18 cellular contexts compared by ENCODE assay signal in the genomic region with DNA sequence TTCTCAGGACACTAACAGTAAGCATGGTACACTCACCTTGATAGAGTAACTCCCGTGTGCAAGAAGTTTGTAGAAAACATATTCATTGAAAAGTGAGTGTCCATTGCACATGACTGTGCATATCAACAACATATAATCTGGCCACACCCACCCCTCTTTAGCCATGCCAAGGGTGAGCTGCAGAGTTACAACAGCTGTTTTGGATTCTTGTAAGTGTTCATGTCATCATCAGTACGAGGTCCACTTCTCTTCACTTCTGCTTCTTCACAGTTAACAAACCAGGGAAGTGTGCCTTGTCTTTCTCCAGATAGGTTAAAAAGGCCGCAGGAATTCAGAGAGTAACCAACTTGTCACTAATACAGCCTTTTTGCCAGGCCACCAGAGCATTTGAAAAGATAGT.
DNase-seq lines count a peak whose midpoint lies in the region; ATAC-seq, FAIRE-seq and TF ChIP-seq lines count a peak whose summit lies in the region.
"Had no signal": no experiment of that assay in that cellular context is flagged by ENCODE, and none has a peak within 500 bp of the region (broad histone marks: within the 10 kb centered on the region; RNA-seq: fewer than 3 reads in every experiment).

No MANE protein-coding gene starts in this region.

- in situ Hi-C loops in K562 (cut with MboI) = no loop called here

- no peaks in the 10 kb centered on the region for H3K27me3 ChIP-seq in K562 (ENCODE audit: control insufficient read depth in 2 of 2, insufficient read depth in 2 of 2, low read length in 2 of 2)
- no peaks in the 10 kb centered on the region for H3K27me3 ChIP-seq in left lung
- no peaks in the 10 kb centered on the region for H3K27me3 ChIP-seq in spleen (replicated peaks in 1 of 7)
- H3K27me3 ChIP-seq in hepatocyte = no peaks in the 10 kb centered on the region
- H3K27me3 ChIP-seq in upper lobe of left lung = no peaks in the 10 kb centered on the region

- POLR2A ChIA-PET in K562 (lab: Yijun Ruan, JAX) = interaction anchor here (2.5 kb wide), 1 partner anchor 10 kb away, joined by 11 read pairs; no protein-coding TSS in a partner anchor

- 30% methylated on average over 3 of the region's 3 CpGs for WGBS in K562 (ENCODE audit: insufficient coverage, low coverage, missing lambda C conversion rate)
- 74 to 89% (median 80%) methylated on average over 3 of the region's 3 CpGs for WGBS in spleen, 5 donors
- 86% methylated on average over 3 of the region's 3 CpGs for WGBS in hepatocyte (ENCODE audit: low lambda C conversion rate, missing lambda C conversion rate)
- WGBS in upper lobe of left lung, 2 donors = 72 to 81% methylated on average over 3 of the region's 3 CpGs

- CTCF ChIA-PET in K562 (lab: Yijun Ruan, JAX; ENCODE audit: low intra/inter-chr PET ratio) = no interaction called here

- no peak for TF ChIP-seq POLR2A in K562 (conservative IDR thresholded peaks at IDR 0.05)
- no peak for TF ChIP-seq POLR2A in spleen (IDR thresholded peaks at IDR 0.05)
- TF ChIP-seq POLR2A in upper lobe of left lung (IDR thresholded peaks at IDR 0.05) = no peak

- H3K79me2 ChIP-seq in K562 (ENCODE audit: control insufficient read depth, insufficient read depth, low read length) (no peaks in the 10 kb centered on the region), hepatocyte (no peaks in the 10 kb centered on the region)

- TF ChIP-seq CTCF in K562 (IDR thresholded peaks at IDR 0.05 in 2 of 3, conservative IDR thresholded peaks at IDR 0.05 in 1 of 3; ENCODE audit: insufficient read depth in 2 of 3, low read depth in 1 of 3, low read length in 3 of 3) = no peak
- no peak for TF ChIP-seq CTCF in left lung (IDR thresholded peaks at IDR 0.05)
- no peak for TF ChIP-seq CTCF in spleen (IDR thresholded peaks at IDR 0.05 in 8 of 11, conservative IDR thresholded peaks at IDR 0.05 in 3 of 11)
- no peak for TF ChIP-seq CTCF in hepatocyte (IDR thresholded peaks at IDR 0.05; ENCODE audit: poor library complexity)
- TF ChIP-seq CTCF in upper lobe of left lung (IDR thresholded peaks at IDR 0.05) = no peak

- H2AFZ ChIP-seq in K562 (ENCODE audit: low read depth, low read length) (peak overlapping the region; percentile 63), hepatocyte (no peak overlapping the region)
- H2AFZ ChIP-seq: PC-9 had no signal

- H4K20me1 ChIP-seq in K562 (replicated peaks; ENCODE audit: control insufficient read depth, insufficient read depth, low read length) (no peaks in the 10 kb centered on the region), hepatocyte (ENCODE audit: insufficient read depth, poor library complexity, severe bottlenecking) (no peaks in the 10 kb centered on the region)

- no peaks in the 10 kb centered on the region for H3K36me3 ChIP-seq in K562 (ENCODE audit: control insufficient read depth, insufficient read depth, low read length)
- H3K36me3 ChIP-seq in left lung = no peaks in the 10 kb centered on the region
- H3K36me3 ChIP-seq in spleen = no peaks in the 10 kb centered on the region
- no peaks in the 10 kb centered on the region for H3K36me3 ChIP-seq in hepatocyte (replicated peaks; ENCODE audit: insufficient read depth, low read depth)
- H3K36me3 ChIP-seq in upper lobe of left lung = no peaks in the 10 kb centered on the region

- H3K4me2 ChIP-seq in K562 (ENCODE audit: insufficient read depth, low read length) = no peak overlapping the region; the same call in 1 of the 2 replicates
- no peak overlapping the region for H3K4me2 ChIP-seq in hepatocyte
- H3K4me2 ChIP-seq: PC-9 had no signal

- intact Hi-C loops in K562 (cut with micrococcal nuclease) = no loop called here
- intact Hi-C loops in left lung (cut with DNase I) = no loop called here
- intact Hi-C loops in spleen (cut with DNase I; ENCODE audit: low total_unique reads) = no loop called here

- H3K9ac ChIP-seq in K562 (ENCODE audit: insufficient read depth in 1 of 2, low read depth in 2 of 2, low read length in 2 of 2) = no peak overlapping the region

- H3K4me1 ChIP-seq in K562 (replicated peaks in 1 of 2; ENCODE audit: control insufficient read depth in 2 of 2, insufficient read depth in 2 of 2, low read length in 2 of 2) (peaks cover 0 to 12% of the 10 kb centered on the region in 2 experiments; a peak in 3 of 5 replicates), left lung (peaks cover 0 to 61% of the 10 kb centered on the region in 2 donors), spleen (peaks cover 23 to 60% (median 35%) of the 10 kb centered on the region in 6 donors), hepatocyte (ENCODE audit: insufficient read depth) (peaks cover 25% of the 10 kb centered on the region), upper lobe of left lung (peaks cover 19 to 30% (median 25%) of the 10 kb centered on the region in 4 donors)

- peak; percentile 26 for FAIRE-seq in K562 (lab: Jason Lieb, UNC)
- FAIRE-seq: D721Med had no signal

- peak; percentile 4 for DNase-seq in NOMO-1 treated with DMSO at 0.1 percent for 48 hours (lab: John Stamatoyannopoulos, UW; ENCODE audit: unreplicated experiment)
- no peak for DNase-seq in NOMO-1 treated with dmso at 0.1 percent for 144 hours (lab: John Stamatoyannopoulos, UW; ENCODE audit: unreplicated experiment)
- no peak for DNase-seq in K562 (ENCODE audit: extremely low read depth in 1 of 4, low spot score in 3 of 4)
- DNase-seq in left lung = no peak
- DNase-seq in spleen = no peak
- DNase-seq in hepatocyte (ENCODE audit: low spot score) = no peak
- no peak for DNase-seq in stimulated activated CD8-positive, alpha-beta memory T cell treated with anti-CD3 and anti-CD28 coated beads, Interleukin-4, amount 100 ng/mL, for 48 hours
- DNase-seq in upper lobe of left lung = no peak
- DNase-seq: 8988T; CD8-positive, alpha-beta memory T cell; DMS79; H7; NCI-H1436; NCI-H2029 treated with DMSO at 0.1 percent for 48 hours; NCI-H2171 treated with DMSO at 0.1 percent for 48 hours; NCI-H446 treated with DMSO at 0.1 percent for 48 hours; PC-9 had no signal

- H3K9me2 ChIP-seq in hepatocyte (replicated peaks; ENCODE audit: insufficient read depth) = no peaks in the 10 kb centered on the region

- H3K27ac ChIP-seq in K562 (ENCODE audit: extremely low read depth, low read depth, low read length) (no peak overlapping the region), left lung (peak overlapping the region in 1 of 2 donors; percentile 86), spleen (peak overlapping the region in 6 of 8 donors; percentile 34 to 96 (median 86)), hepatocyte (no peak overlapping the region), upper lobe of left lung (peak overlapping the region in 2 of 4 donors; percentile 13 to 60)
- H3K27ac ChIP-seq: PC-9 had no signal

- TF ChIP-seq RAD21 in K562 (CRISPR knock-in tag; conservative IDR thresholded peaks at IDR 0.05 in 1 of 2, IDR thresholded peaks at IDR 0.05 in 1 of 2) = no peak

- no peaks in the 10 kb centered on the region for H3K9me1 ChIP-seq in K562 (ENCODE audit: control insufficient read depth, insufficient read depth, low read length)

- no TSS peak for BruUV-seq in K562 (replicated peaks; lab: Mats Ljungman, UMichigan)

- TF ChIP-seq EP300 in K562 (IDR thresholded peaks at IDR 0.05; ENCODE audit: low read length) = no peak
- no peak for TF ChIP-seq EP300 in upper lobe of left lung (IDR thresholded peaks at IDR 0.05)

- ATAC-seq in K562 (peak; percentile 47), left lung (peak; percentile 9), upper lobe of left lung (ENCODE audit: low FRiP score in 2 of 2) (no peak)

- H3K9me3 ChIP-seq in K562 (replicated peaks; ENCODE audit: control insufficient read depth, insufficient read depth, low read depth, low read length) (no peaks in the 10 kb centered on the region), left lung (no peaks in the 10 kb centered on the region), spleen (peaks cover 0 to 9% (median 0%) of the 10 kb centered on the region in 8 donors), hepatocyte (ENCODE audit: low read depth) (no peaks in the 10 kb centered on the region), upper lobe of left lung (no peaks in the 10 kb centered on the region)

- H3K4me3 ChIP-seq in K562 = no peak overlapping the region
- H3K4me3 ChIP-seq in left lung = no peak overlapping the region
- no peak overlapping the region for H3K4me3 ChIP-seq in spleen
- no peak overlapping the region for H3K4me3 ChIP-seq in hepatocyte
- H3K4me3 ChIP-seq in upper lobe of left lung = no peak overlapping the region
- H3K4me3 ChIP-seq: PC-9 had no signal

TF ChIP-seq in K562, 482 proteins besides CTCF, POLR2A, EP300 and RAD21 (continues in another document):
- TF ChIP-seq MLX (CRISPR knock-in tag; conservative IDR thresholded peaks at IDR 0.05) (no peak), HIVEP1 (CRISPR knock-in tag; IDR thresholded peaks at IDR 0.05) (no peak), TRIM28 (IDR thresholded peaks at IDR 0.05) (0 out of 2 replicates have a peak, but pooled peaks have one; percentile 41), TRIM24 (IDR thresholded peaks at IDR 0.05) (peak in 1 of 2 experiments; percentile 37; a peak in 1 of 4 replicates), ZNF79 (CRISPR knock-in tag; IDR thresholded peaks at IDR 0.05; ENCODE audit: low read depth) (no peak), NFE2 (IDR thresholded peaks at IDR 0.05; ENCODE audit: low read depth) (0 out of 2 replicates have a peak, but pooled peaks have one; percentile 7)
- TF ChIP-seq, protein P1, sequence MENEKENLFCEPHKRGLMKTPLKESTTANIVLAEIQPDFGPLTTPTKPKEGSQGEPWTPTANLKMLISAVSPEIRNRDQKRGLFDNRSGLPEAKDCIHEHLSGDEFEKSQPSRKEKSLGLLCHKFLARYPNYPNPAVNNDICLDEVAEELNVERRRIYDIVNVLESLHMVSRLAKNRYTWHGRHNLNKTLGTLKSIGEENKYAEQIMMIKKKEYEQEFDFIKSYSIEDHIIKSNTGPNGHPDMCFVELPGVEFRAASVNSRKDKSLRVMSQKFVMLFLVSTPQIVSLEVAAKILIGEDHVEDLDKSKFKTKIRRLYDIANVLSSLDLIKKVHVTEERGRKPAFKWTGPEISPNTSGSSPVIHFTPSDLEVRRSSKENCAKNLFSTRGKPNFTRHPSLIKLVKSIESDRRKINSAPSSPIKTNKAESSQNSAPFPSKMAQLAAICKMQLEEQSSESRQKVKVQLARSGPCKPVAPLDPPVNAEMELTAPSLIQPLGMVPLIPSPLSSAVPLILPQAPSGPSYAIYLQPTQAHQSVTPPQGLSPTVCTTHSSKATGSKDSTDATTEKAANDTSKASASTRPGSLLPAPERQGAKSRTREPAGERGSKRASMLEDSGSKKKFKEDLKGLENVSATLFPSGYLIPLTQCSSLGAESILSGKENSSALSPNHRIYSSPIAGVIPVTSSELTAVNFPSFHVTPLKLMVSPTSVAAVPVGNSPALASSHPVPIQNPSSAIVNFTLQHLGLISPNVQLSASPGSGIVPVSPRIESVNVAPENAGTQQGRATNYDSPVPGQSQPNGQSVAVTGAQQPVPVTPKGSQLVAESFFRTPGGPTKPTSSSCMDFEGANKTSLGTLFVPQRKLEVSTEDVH (IDR thresholded peaks at IDR 0.05; ENCODE audit: low read depth, partially characterized antibody) = no peak

Comparison
In these comparisons a context has a peak if more than half of its experiments do, and no peak if none do; other contexts are left out.
1. ATAC-seq: peak in K562 (single experiment) and left lung (single experiment); none in upper lobe of left lung (0 of 2).
2. H3K27ac ChIP-seq: peak in spleen (6 of 8); none in K562 (single experiment) and hepatocyte (single experiment).